Comparison of ENCODE assay signal across 12 cellular contexts in the genomic region with DNA sequence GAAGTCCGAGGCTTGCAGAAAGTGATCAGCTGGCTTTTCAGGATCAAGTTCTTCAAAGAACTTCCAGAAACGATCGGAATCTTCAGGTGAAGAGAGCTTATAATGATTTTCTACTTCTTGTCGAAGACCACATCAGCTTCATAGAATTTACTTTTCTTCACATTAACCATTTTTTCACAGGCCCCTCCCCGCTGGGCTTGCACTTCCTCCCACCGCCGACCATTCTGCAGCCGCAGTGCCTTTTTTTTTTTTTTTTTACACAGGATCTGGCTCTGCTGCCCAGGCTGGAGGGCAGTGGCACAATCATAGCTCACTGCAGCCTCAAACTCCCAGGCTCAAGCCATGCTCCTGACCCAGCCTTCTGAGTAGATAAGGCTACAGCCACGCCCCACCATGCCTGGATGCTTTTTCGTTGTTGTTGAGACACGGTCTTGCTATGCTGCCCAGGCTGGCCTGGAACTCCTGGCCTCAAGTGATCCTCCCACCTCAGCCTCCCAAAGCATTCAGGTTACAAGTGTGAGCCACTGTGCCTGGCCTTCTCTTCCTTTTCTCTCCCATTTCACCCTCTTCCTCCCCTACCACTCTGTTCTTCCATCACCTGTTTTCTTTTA.
"Had no signal": no experiment of that assay in that cellular context is flagged by ENCODE, and none has a peak within 500 bp of the region (broad histone marks: within the 10 kb centered on the region; RNA-seq: fewer than 3 reads in every experiment).

No MANE protein-coding gene starts in this region.

- H3K4me3 Mint-ChIP-seq: activated B cell treated with CpG ODN at 0.5 μM for 24 hours; activated CD8-positive, alpha-beta T cell treated with anti-CD3 and anti-CD28 coated beads for 36 hours; T-helper 1 cell treated with Interleukin-12 subunit alpha and Interleukin-12 subunit beta and Interleukin-4 antibody, amounts not matched to agents 30 μg/mL and 1 μg/mL, for 36 hours had no signal

- H3K36me3 ChIP-seq: brain microvascular endothelial cell, pancreas, thoracic aorta had no signal

- ATAC-seq: activated CD8-positive, alpha-beta T cell treated with anti-CD3 and anti-CD28 coated beads for 36 hours; pancreas had no signal

- H3K9me3 ChIP-seq: pancreas, thoracic aorta had no signal

- H3K27me3 ChIP-seq: brain microvascular endothelial cell, pancreas had no signal

- H3K9me3 Mint-ChIP-seq: activated B cell treated with CpG ODN at 0.5 μM for 24 hours; activated CD8-positive, alpha-beta T cell treated with anti-CD3 and anti-CD28 coated beads for 36 hours; T-helper 1 cell treated with Interleukin-12 subunit alpha and Interleukin-12 subunit beta and Interleukin-4 antibody, amounts not matched to agents 30 μg/mL and 1 μg/mL, for 36 hours had no signal

- DNase-seq: activated B cell treated with CpG ODN at 0.5 μM for 24 hours; activated CD4-positive, alpha-beta T cell treated with anti-CD3 and anti-CD28 coated beads for 48 hours; activated CD8-positive, alpha-beta T cell treated with anti-CD3 and anti-CD28 coated beads for 36 hours; anterior cingulate cortex; brain microvascular endothelial cell; cortex of kidney; effector CD4-positive, alpha-beta T cell; foreskin melanocyte; pancreas; stimulated activated CD4-positive, alpha-beta T cell treated with anti-CD3 and anti-CD28 coated beads, Interleukin-1b, Interleukin-23, amount 100 ng/mL, for 48 hours had no signal

- H3K27ac Mint-ChIP-seq: activated B cell treated with CpG ODN at 0.5 μM for 24 hours; activated CD8-positive, alpha-beta T cell treated with anti-CD3 and anti-CD28 coated beads for 36 hours; T-helper 1 cell treated with Interleukin-12 subunit alpha and Interleukin-12 subunit beta and Interleukin-4 antibody, amounts not matched to agents 30 μg/mL and 1 μg/mL, for 36 hours had no signal

- H3K4me3 ChIP-seq: pancreas, thoracic aorta had no signal

- H3K27ac ChIP-seq: brain microvascular endothelial cell, pancreas, thoracic aorta had no signal
